ENCODE assay signal across 27 cellular contexts in the genomic region with DNA sequence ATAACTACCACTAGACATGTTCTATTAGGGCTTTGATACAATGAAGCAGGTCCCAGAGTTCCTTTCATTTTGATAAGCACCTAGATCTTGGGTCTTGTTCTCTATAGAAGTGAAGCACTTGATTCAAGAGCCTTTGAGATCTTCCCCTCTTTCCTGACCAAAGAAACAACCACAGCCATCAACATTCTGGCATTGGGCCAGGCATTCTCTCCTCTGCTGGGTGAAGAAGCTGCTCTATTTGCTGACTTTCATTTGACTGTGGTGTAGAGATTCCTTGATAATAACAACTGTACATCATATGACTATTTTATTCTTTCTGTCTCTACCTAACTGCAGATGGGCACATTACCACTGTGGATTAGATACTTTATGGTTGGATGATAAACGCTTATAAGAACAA.
DNase-seq lines count a peak whose midpoint lies in the region; ATAC-seq and TF ChIP-seq lines count a peak whose summit lies in the region.
"Had no signal": no experiment of that assay in that cellular context is flagged by ENCODE, and none has a peak within 500 bp of the region (broad histone marks: within the 10 kb centered on the region; RNA-seq: fewer than 3 reads in every experiment).

No MANE protein-coding gene starts in this region.

- H3K4me2 ChIP-seq in DND-41 (ENCODE audit: insufficient read depth, low read length): no peak overlapping the region
- H3K4me2 ChIP-seq: PC-9 had no signal

- no peak for TF ChIP-seq CTCF in DND-41 (IDR thresholded peaks at IDR 0.05; ENCODE audit: borderline replicate concordance, extremely low read depth, low read length, poor library complexity, severe bottlenecking)
- TF ChIP-seq CTCF in Peyer's patch (IDR thresholded peaks at IDR 0.05): no peak

- no peaks in the 10 kb centered on the region for H3K79me2 ChIP-seq in DND-41 (ENCODE audit: insufficient read depth, low read length)

- H3K9ac ChIP-seq in DND-41 (ENCODE audit: low read depth, low read length): no peak overlapping the region

- H3K4me1 ChIP-seq in DND-41 (ENCODE audit: insufficient read depth, low read length): no peaks in the 10 kb centered on the region
- H3K4me1 ChIP-seq in Peyer's patch: no peaks in the 10 kb centered on the region
- H3K4me1 ChIP-seq: stomach, tibial nerve had no signal

- ATAC-seq in DND-41 (ENCODE audit: insufficient read depth, low read depth) (no peak), GM18909 (IDR thresholded peaks at IDR 0.05; ENCODE audit: poor library complexity, unreplicated experiment) (no peak)
- ATAC-seq: GM12878, mucosa of descending colon, right cardiac atrium, T-cell had no signal

- H3K4me3 ChIP-seq in DND-41 (ENCODE audit: low read depth in 1 of 2, low read length in 2 of 2) (no peak overlapping the region), Peyer's patch (no peak overlapping the region)
- H3K4me3 ChIP-seq: GM12878, mucosa of descending colon, ovary, PC-9, stomach, tibial nerve had no signal

- intact Hi-C loops in head of caudate nucleus (cut with DNase I): no loop called here

- no peaks in the 10 kb centered on the region for H4K20me1 ChIP-seq in DND-41 (ENCODE audit: insufficient read depth, low read length)

- H3K9me3 ChIP-seq in DND-41 (ENCODE audit: insufficient read depth, low read length, severe bottlenecking) (no peaks in the 10 kb centered on the region), Peyer's patch (no peaks in the 10 kb centered on the region)
- H3K9me3 ChIP-seq: mucosa of descending colon, ovary, stomach, tibial nerve had no signal

- no peak for TF ChIP-seq POLR2A in Peyer's patch (IDR thresholded peaks at IDR 0.05)

- no peak overlapping the region for H2AFZ ChIP-seq in DND-41 (ENCODE audit: low read depth, low read length)
- H2AFZ ChIP-seq: PC-9 had no signal

- H3K27me3 ChIP-seq in DND-41 (ENCODE audit: insufficient read depth, low read length, poor library complexity): no peaks in the 10 kb centered on the region
- H3K27me3 ChIP-seq in Peyer's patch: no peaks in the 10 kb centered on the region
- H3K27me3 ChIP-seq: ovary, stomach, tibial nerve had no signal

- DNase-seq in DMS 273 (lab: John Stamatoyannopoulos, UW; ENCODE audit: unreplicated experiment): peak; percentile 7
- no peak for DNase-seq in DMS 273 treated with DMSO at 0.1 percent for 48 hours (lab: John Stamatoyannopoulos, UW)
- peak; percentile 6 for DNase-seq in DND-41
- peak; percentile 12 for DNase-seq in NCI-H345 treated with DMSO at 0.1 percent for 48 hours (lab: John Stamatoyannopoulos, UW; ENCODE audit: unreplicated experiment)
- DNase-seq in head of caudate nucleus: peak in 27 of 42 donors; percentile 10 to 77 (median 28)
- no peak for DNase-seq in Peyer's patch
- DNase-seq in C1 segment of cervical spinal cord (lab: John Stamatoyannopoulos, UW): no peak
- DNase-seq: activated CD4-positive, alpha-beta memory T cell treated with anti-CD3 and anti-CD28 coated beads, Interleukin-2, amount 10 ng/mL, durations not matched to agents 7 days and 5 days; activated CD4-positive, CD25-positive, alpha-beta regulatory T cell; aorta; CD4-positive, alpha-beta memory T cell; central memory CD4-positive, alpha-beta T cell; H9; islet precursor cell; mucosa of descending colon; NCI-H226; nephron progenitor cell; ovary; PC-9; right cardiac atrium; SHP77 treated with DMSO at 0.1 percent for 48 hours; stomach; T-cell had no signal

- H3K36me3 ChIP-seq in DND-41 (ENCODE audit: insufficient read depth, low read length) (no peaks in the 10 kb centered on the region), Peyer's patch (no peaks in the 10 kb centered on the region)
- H3K36me3 ChIP-seq: ovary, stomach, tibial nerve had no signal

- H3K27ac ChIP-seq in DND-41 (ENCODE audit: low read length) (no peak overlapping the region), Peyer's patch (no peak overlapping the region)
- H3K27ac ChIP-seq: 22Rv1, ovary, PC-9, stomach, tibial nerve had no signal

Comparison
In these comparisons a context has a peak if more than half of its experiments do, and no peak if none do; other contexts are left out.
1. DNase-seq: peak in DMS 273 (single experiment), DND-41 (single experiment), NCI-H345 treated with DMSO at 0.1 percent for 48 hours (single experiment) and head of caudate nucleus (27 of 42); none in DMS 273 treated with DMSO at 0.1 percent for 48 hours (single experiment), Peyer's patch (0 of 3) and C1 segment of cervical spinal cord (0 of 14).